Comparison of ENCODE assay signal across 23 cellular contexts in genomic region chr12:1845010-1845409, GRCh38. TPM values are rescaled to one million over a fixed set of nuclear protein-coding genes. Genes with fewer than 3 reads are reported as not detected.
"Had no signal": no experiment of that assay in that cellular context is flagged by ENCODE, and none has a peak within 500 bp of the region (broad histone marks: within the 10 kb centered on the region; RNA-seq: fewer than 3 reads in every experiment).

No MANE protein-coding gene starts in this region.

- DNase-seq: activated CD4-positive, alpha-beta T cell treated with anti-CD3 and anti-CD28 coated beads, Interleukin-2, amount 10 ng/mL, durations not matched to agents 7 days and 5 days; activated CD8-positive, alpha-beta T cell treated with anti-CD3 and anti-CD28 coated beads for 36 hours; esophagus squamous epithelium; nephron progenitor cell; nucleus accumbens; stimulated activated CD4-positive, alpha-beta T cell treated with anti-CD3 and anti-CD28 coated beads, Interleukin-15, amount 100 ng/mL, for 24 hours; stomach had no signal

- H3K27ac Mint-ChIP-seq: activated CD4-positive, alpha-beta T cell treated with anti-CD3 and anti-CD28 coated beads, Interleukin-2, amount 10 ng/mL, durations not matched to agents 7 days and 5 days; activated CD8-positive, alpha-beta T cell treated with anti-CD3 and anti-CD28 coated beads for 36 hours; activated naive CD4-positive, alpha-beta T cell treated with anti-CD3 and anti-CD28 coated beads, Interleukin-2, amount 50 U/mL, for 72 hours; activated T-helper 1 cell treated with anti-CD3 and anti-CD28 coated beads, Interleukin-12 subunit alpha, Interleukin-12 subunit beta, Interleukin-2, Interleukin-4 antibody, amounts not matched to agents 30 ng/mL and 10 ng/mL and 1 ng/mL, durations not matched to agents 14 hours and 24 hours and 36 hours; memory B cell; nephron progenitor cell; stimulated activated memory B cell treated with anti-CD40 and anti-IgM and Interleukin-4, amounts not matched to agents 10 μg/mL and 1 μg/mL and 100 μg/mL, for 72 hours; T-helper 1 cell treated with Interleukin-12 subunit alpha and Interleukin-12 subunit beta and Interleukin-4 antibody, amounts not matched to agents 30 μg/mL and 1 μg/mL, for 36 hours had no signal

- FAIRE-seq: urothelium cell line had no signal

- ATAC-seq: activated CD8-positive, alpha-beta T cell treated with anti-CD3 and anti-CD28 coated beads for 36 hours; activated naive CD4-positive, alpha-beta T cell treated with anti-CD3 and anti-CD28 coated beads, Interleukin-2, amount 50 U/mL, for 72 hours; gastrocnemius medialis; sciatic nerve; stimulated activated memory B cell treated with anti-CD40 and anti-IgM and Interleukin-4, amounts not matched to agents 10 μg/mL and 1 μg/mL and 100 μg/mL, for 72 hours had no signal

- H3K9me3 ChIP-seq: ascending aorta, esophagus squamous epithelium, gastrocnemius medialis, stomach, suprapubic skin, tibial nerve had no signal

- H3K9me3 Mint-ChIP-seq: activated CD4-positive, alpha-beta T cell treated with anti-CD3 and anti-CD28 coated beads, Interleukin-2, amount 10 ng/mL, durations not matched to agents 7 days and 5 days; activated CD8-positive, alpha-beta T cell treated with anti-CD3 and anti-CD28 coated beads for 36 hours; activated naive CD4-positive, alpha-beta T cell treated with anti-CD3 and anti-CD28 coated beads, Interleukin-2, amount 50 U/mL, for 72 hours; activated T-helper 1 cell treated with anti-CD3 and anti-CD28 coated beads, Interleukin-12 subunit alpha, Interleukin-12 subunit beta, Interleukin-2, Interleukin-4 antibody, amounts not matched to agents 30 ng/mL and 10 ng/mL and 1 ng/mL, durations not matched to agents 14 hours and 24 hours and 36 hours; memory B cell; nephron progenitor cell; stimulated activated memory B cell treated with anti-CD40 and anti-IgM and Interleukin-4, amounts not matched to agents 10 μg/mL and 1 μg/mL and 100 μg/mL, for 72 hours; T-helper 1 cell treated with Interleukin-12 subunit alpha and Interleukin-12 subunit beta and Interleukin-4 antibody, amounts not matched to agents 30 μg/mL and 1 μg/mL, for 36 hours had no signal

- H3K4me3 ChIP-seq: ascending aorta, coronary artery, esophagus squamous epithelium, gastrocnemius medialis, smooth muscle cell, stomach, suprapubic skin, tibial nerve had no signal

- H3K4me1 Mint-ChIP-seq: activated CD4-positive, alpha-beta T cell treated with anti-CD3 and anti-CD28 coated beads, Interleukin-2, amount 10 ng/mL, durations not matched to agents 7 days and 5 days had no signal

- H3K36me3 ChIP-seq: ascending aorta, esophagus squamous epithelium, gastrocnemius medialis, stomach, suprapubic skin, tibial nerve had no signal

- H3K4me2 ChIP-seq: smooth muscle cell had no signal

- H3K4me3 Mint-ChIP-seq: activated CD4-positive, alpha-beta T cell treated with anti-CD3 and anti-CD28 coated beads, Interleukin-2, amount 10 ng/mL, durations not matched to agents 7 days and 5 days; activated CD8-positive, alpha-beta T cell treated with anti-CD3 and anti-CD28 coated beads for 36 hours; activated T-helper 1 cell treated with anti-CD3 and anti-CD28 coated beads, Interleukin-12 subunit alpha, Interleukin-12 subunit beta, Interleukin-2, Interleukin-4 antibody, amounts not matched to agents 30 ng/mL and 10 ng/mL and 1 ng/mL, durations not matched to agents 14 hours and 24 hours and 36 hours; memory B cell; nephron progenitor cell; stimulated activated memory B cell treated with anti-CD40 and anti-IgM and Interleukin-4, amounts not matched to agents 10 μg/mL and 1 μg/mL and 100 μg/mL, for 72 hours; T-helper 1 cell treated with Interleukin-12 subunit alpha and Interleukin-12 subunit beta and Interleukin-4 antibody, amounts not matched to agents 30 μg/mL and 1 μg/mL, for 36 hours had no signal

- H3K36me3 Mint-ChIP-seq: activated naive CD4-positive, alpha-beta T cell treated with anti-CD3 and anti-CD28 coated beads, Interleukin-2, amount 50 U/mL, for 72 hours; memory B cell; stimulated activated memory B cell treated with anti-CD40 and anti-IgM and Interleukin-4, amounts not matched to agents 10 μg/mL and 1 μg/mL and 100 μg/mL, for 72 hours had no signal

- H3K27me3 ChIP-seq: ascending aorta had no signal

- H3K4me1 ChIP-seq: ascending aorta, esophagus squamous epithelium, gastrocnemius medialis, stomach, suprapubic skin, tibial nerve had no signal

- H3K27ac ChIP-seq: ascending aorta, coronary artery, esophagus squamous epithelium, gastrocnemius medialis, stomach, suprapubic skin, tibial nerve had no signal

RNA-seq across cellular contexts. Expression of gene LRTM2, which starts 24.6 kb away (rescaled TPM):
- total RNA-seq: activated CD4-positive, alpha-beta T cell treated with anti-CD3 and anti-CD28 coated beads, Interleukin-2, amount 10 ng/mL, durations not matched to agents 7 days and 5 days; activated CD8-positive, alpha-beta T cell treated with anti-CD3 and anti-CD28 coated beads for 36 hours; activated naive CD4-positive, alpha-beta T cell treated with anti-CD3 and anti-CD28 coated beads, Interleukin-2, amount 50 U/mL, for 72 hours; activated T-helper 1 cell treated with anti-CD3 and anti-CD28 coated beads, Interleukin-12 subunit alpha, Interleukin-12 subunit beta, Interleukin-2, Interleukin-4 antibody, amounts not matched to agents 30 ng/mL and 10 ng/mL and 1 ng/mL, durations not matched to agents 14 hours and 24 hours and 36 hours; ascending aorta; esophagus squamous epithelium; gastrocnemius medialis; liver; renal cortical epithelial cell; sciatic nerve; smooth muscle cell; stomach; tibial nerve had no signal
- polyA plus RNA-seq: adipose tissue, liver, smooth muscle cell had no signal
